ENCODE assay signal across 16 cellular contexts in the genomic region with DNA sequence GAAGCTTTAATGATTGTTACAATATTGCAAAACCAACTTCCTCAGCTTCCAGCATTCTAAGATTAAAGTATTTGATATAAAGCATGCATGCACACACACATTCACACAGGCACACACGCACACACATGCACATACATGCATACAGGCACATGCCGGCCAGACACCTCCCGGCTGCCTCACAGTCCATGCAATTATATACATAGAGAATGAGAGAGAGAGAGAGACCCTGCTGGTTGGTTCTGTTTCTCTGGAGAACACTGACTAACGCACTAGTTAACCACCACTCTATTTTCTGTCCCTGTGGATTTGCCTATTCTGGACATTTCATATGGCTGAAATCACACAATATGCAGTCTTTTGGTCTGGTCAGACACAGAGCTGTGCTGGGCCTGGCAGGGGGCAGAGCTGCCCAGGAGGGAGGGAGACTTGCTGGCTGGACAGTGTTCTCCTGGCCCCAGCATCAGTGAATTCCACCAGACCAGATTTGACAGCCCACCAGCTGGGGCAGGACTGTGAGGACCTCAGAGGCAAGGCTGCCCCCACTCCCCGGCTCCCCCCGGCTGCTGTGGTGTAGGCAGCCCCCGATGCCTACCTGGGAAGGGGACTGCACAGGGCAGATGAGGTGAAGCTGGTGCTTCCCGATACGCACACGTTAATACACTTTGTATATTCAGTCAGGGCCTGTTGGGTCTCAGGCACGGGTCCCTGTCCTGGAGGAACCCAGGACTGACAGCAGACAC.
DNase-seq lines count a peak whose midpoint lies in the region; ATAC-seq and TF ChIP-seq lines count a peak whose summit lies in the region.
"Had no signal": no experiment of that assay in that cellular context is flagged by ENCODE, and none has a peak within 500 bp of the region (broad histone marks: within the 10 kb centered on the region; RNA-seq: fewer than 3 reads in every experiment).

No MANE protein-coding gene starts in this region.

- H3K4me1 Mint-ChIP-seq in T-helper 17 cell (peaks cover 5% of the 10 kb centered on the region), brain (peaks cover 40% of the 10 kb centered on the region), nephron progenitor cell (peaks cover 7% of the 10 kb centered on the region)
- H3K4me1 Mint-ChIP-seq: CD4-positive, alpha-beta memory T cell had no signal

- intact Hi-C loops in lower lobe of right lung (cut with DNase I) = no loop called here

- TF ChIP-seq CTCF in brain (conservative IDR thresholded peaks at IDR 0.05) = no peak
- TF ChIP-seq CTCF in nephron progenitor cell (IDR thresholded peaks at IDR 0.05) = no peak
- TF ChIP-seq CTCF in osteoblast (IDR thresholded peaks at IDR 0.05; ENCODE audit: extremely low read depth, low read depth, low read length) = no peak
- no peak for TF ChIP-seq CTCF in lower lobe of right lung (IDR thresholded peaks at IDR 0.05)

- H3K4me2 ChIP-seq in osteoblast (ENCODE audit: insufficient read depth, low read length) = no peak overlapping the region

- H3K27me3 ChIP-seq in osteoblast (ENCODE audit: insufficient read depth, low read length) (no peaks in the 10 kb centered on the region), lower lobe of right lung (ENCODE audit: low read depth) (peaks cover 25% of the 10 kb centered on the region)

- peaks cover 0 to 6% (median 0%) of the 10 kb centered on the region in 5 experiments for H3K9me3 Mint-ChIP-seq in brain
- H3K9me3 Mint-ChIP-seq in nephron progenitor cell = no peaks in the 10 kb centered on the region
- H3K9me3 Mint-ChIP-seq: CD4-positive, alpha-beta memory T cell; H9 had no signal

- no peak overlapping the region for H3K4me3 ChIP-seq in osteoblast (ENCODE audit: insufficient read depth, low read length)
- H3K4me3 ChIP-seq in lower lobe of right lung = no peak overlapping the region

- H3K36me3 Mint-ChIP-seq in T-helper 17 cell (ENCODE audit: low read depth) (no peaks in the 10 kb centered on the region), brain (no peaks in the 10 kb centered on the region), nephron progenitor cell (ENCODE audit: low read depth) (no peaks in the 10 kb centered on the region)
- H3K36me3 Mint-ChIP-seq: CD4-positive, alpha-beta memory T cell had no signal

- no peak overlapping the region for H3K27ac ChIP-seq in osteoblast (ENCODE audit: low read depth, low read length)
- H3K27ac ChIP-seq in lower lobe of right lung = no peak overlapping the region

- no peak for DNase-seq in T-helper 17 cell
- DNase-seq in nephron progenitor cell = no peak
- DNase-seq in osteoblast (ENCODE audit: insufficient read length, low spot score, missing footprints) = peak; percentile 81
- DNase-seq in lower lobe of right lung = no peak
- DNase-seq in NOMO-1 treated with dmso at 0.1 percent for 144 hours (lab: John Stamatoyannopoulos, UW; ENCODE audit: unreplicated experiment) = no peak
- DNase-seq in GF-D8 (lab: John Stamatoyannopoulos, UW) = no peak
- DNase-seq: C1 segment of cervical spinal cord; Calu3; CD4-positive, alpha-beta memory T cell; COR-L47; DMS53; DMS79 treated with DMSO at 0.1 percent for 48 hours; GOT3; H9 had no signal

- H3K4me3 Mint-ChIP-seq in T-helper 17 cell = no peak overlapping the region
- peak overlapping the region in 1 of 5 experiments; percentile 9 for H3K4me3 Mint-ChIP-seq in brain
- H3K4me3 Mint-ChIP-seq in nephron progenitor cell = no peak overlapping the region
- H3K4me3 Mint-ChIP-seq: CD4-positive, alpha-beta memory T cell; H9 had no signal

- H3K27ac Mint-ChIP-seq in T-helper 17 cell (peak overlapping the region; percentile 21), brain (peak overlapping the region in 3 of 5 experiments; percentile 87 to 91 (median 91)), nephron progenitor cell (peak overlapping the region; percentile 33)
- H3K27ac Mint-ChIP-seq: CD4-positive, alpha-beta memory T cell had no signal

- peaks cover 43% of the 10 kb centered on the region for H3K27me3 Mint-ChIP-seq in T-helper 17 cell
- H3K27me3 Mint-ChIP-seq in brain = peaks cover 13% of the 10 kb centered on the region
- H3K27me3 Mint-ChIP-seq in nephron progenitor cell (ENCODE audit: low read depth, poor library complexity) = peaks cover 9% of the 10 kb centered on the region

- no peak for ATAC-seq in T-helper 17 cell
- ATAC-seq in lower lobe of right lung = no peak
- ATAC-seq: HCT116 had no signal

- H3K36me3 ChIP-seq in osteoblast (ENCODE audit: insufficient read depth, low read length) (no peaks in the 10 kb centered on the region), lower lobe of right lung (no peaks in the 10 kb centered on the region)

- no peaks in the 10 kb centered on the region for H3K79me2 ChIP-seq in osteoblast (ENCODE audit: insufficient read depth, low read length)

- H3K4me1 ChIP-seq in osteoblast (ENCODE audit: insufficient read depth, low read length) (no peaks in the 10 kb centered on the region), lower lobe of right lung (no peaks in the 10 kb centered on the region)

- H3K9me3 ChIP-seq in T-helper 17 cell (ENCODE audit: control insufficient read depth, low read length, poor library complexity, severe bottlenecking) (no peaks in the 10 kb centered on the region), osteoblast (ENCODE audit: low read depth, low read length) (no peaks in the 10 kb centered on the region), lower lobe of right lung (no peaks in the 10 kb centered on the region)

- H2AFZ ChIP-seq in osteoblast (ENCODE audit: low read length) = no peak overlapping the region

- H4K20me1 ChIP-seq in osteoblast (ENCODE audit: insufficient read depth, low read length) = no peaks in the 10 kb centered on the region

Comparison
In these comparisons a context has a peak if more than half of its experiments do, and no peak if none do; other contexts are left out.
1. H3K27ac Mint-ChIP-seq: peak in every context shown above with its lines; median percentile 91 in brain; 33 in nephron progenitor cell; 21 in T-helper 17 cell.